ENCODE assay signal across 13 cellular contexts in the genomic region with DNA sequence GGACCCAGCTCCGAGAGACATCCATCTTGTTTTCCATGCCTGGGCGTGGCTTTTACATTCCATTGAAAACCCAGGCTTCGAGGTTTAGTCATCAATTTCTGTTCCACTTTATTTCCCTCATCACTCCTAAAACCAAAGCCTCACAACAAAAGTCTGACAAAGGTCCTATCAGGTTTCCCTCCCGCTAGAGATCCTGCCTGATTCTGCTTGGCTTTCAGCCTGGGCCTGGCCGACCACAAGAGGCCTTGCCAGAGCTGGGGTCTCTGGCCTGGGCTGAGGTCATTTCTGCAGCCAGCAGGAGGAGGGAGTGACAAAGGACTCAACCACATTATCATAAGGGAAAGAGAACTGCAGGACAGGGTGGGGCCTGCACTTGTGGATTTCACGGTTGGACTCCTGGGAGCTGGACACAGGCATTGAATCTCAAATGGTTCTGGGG.
DNase-seq lines count a peak whose midpoint lies in the region; TF ChIP-seq lines count a peak whose summit lies in the region.
"Had no signal": no experiment of that assay in that cellular context is flagged by ENCODE, and none has a peak within 500 bp of the region (broad histone marks: within the 10 kb centered on the region; RNA-seq: fewer than 3 reads in every experiment).

No MANE protein-coding gene starts in this region.

- H3K27ac Mint-ChIP-seq in Calu3 (ENCODE audit: unreplicated experiment), result peak overlapping the region; percentile 83
- no peak overlapping the region for H3K27ac Mint-ChIP-seq in activated naive CD4-positive, alpha-beta T cell treated with anti-CD3 and anti-CD28 coated beads for 36 hours

- BruUV-seq in Calu3 (replicated peaks; lab: Mats Ljungman, UMichigan), result no TSS peak

- H3K4me3 Mint-ChIP-seq in Calu3 (ENCODE audit: low read depth, unreplicated experiment), result no peak overlapping the region
- H3K4me3 Mint-ChIP-seq in activated naive CD4-positive, alpha-beta T cell treated with anti-CD3 and anti-CD28 coated beads for 36 hours, result no peak overlapping the region

- H3K36me3 Mint-ChIP-seq in Calu3 (ENCODE audit: insufficient read depth, unreplicated experiment), result no peaks in the 10 kb centered on the region
- no peaks in the 10 kb centered on the region for H3K36me3 Mint-ChIP-seq in activated naive CD4-positive, alpha-beta T cell treated with anti-CD3 and anti-CD28 coated beads for 36 hours (ENCODE audit: low read depth)

- CTCF ChIA-PET in Calu3 (lab: Charles Lee), result no interaction called here
- CTCF ChIA-PET in activated naive CD4-positive, alpha-beta T cell treated with anti-CD3 and anti-CD28 coated beads for 36 hours (lab: Charles Lee), result no interaction called here

- intact Hi-C loops in Calu3 (cut with micrococcal nuclease; ENCODE audit: unreplicated experiment), result no loop called here
- intact Hi-C loops in activated naive CD4-positive, alpha-beta T cell treated with anti-CD3 and anti-CD28 coated beads for 36 hours (cut with micrococcal nuclease), result no loop called here

- no peaks in the 10 kb centered on the region for H3K9me3 Mint-ChIP-seq in Calu3 (ENCODE audit: low read depth, unreplicated experiment)
- no peaks in the 10 kb centered on the region for H3K9me3 Mint-ChIP-seq in activated naive CD4-positive, alpha-beta T cell treated with anti-CD3 and anti-CD28 coated beads for 36 hours

- no peaks in the 10 kb centered on the region for H3K27me3 Mint-ChIP-seq in Calu3 (ENCODE audit: unreplicated experiment)
- peaks cover 4% of the 10 kb centered on the region for H3K27me3 Mint-ChIP-seq in activated naive CD4-positive, alpha-beta T cell treated with anti-CD3 and anti-CD28 coated beads for 36 hours (ENCODE audit: low read depth)

- DNase-seq in Calu3, result no peak
- DNase-seq in RPMI7951 (ENCODE audit: low read depth), result peak; percentile 98
- peak; percentile 73 for DNase-seq in epithelial cell of esophagus (ENCODE audit: low read depth)
- peak; percentile 59 for DNase-seq in non-pigmented ciliary epithelial cell (ENCODE audit: low read depth)
- no peak for DNase-seq in globus pallidus (ENCODE audit: low spot score)
- no peak for DNase-seq in SHP77 treated with DMSO at 0.1 percent for 48 hours (lab: John Stamatoyannopoulos, UW)
- no peak for DNase-seq in NCI-H345 treated with DMSO at 0.1 percent for 48 hours (lab: John Stamatoyannopoulos, UW; ENCODE audit: unreplicated experiment)
- no peak for DNase-seq in activated naive CD4-positive, alpha-beta T cell treated with anti-CD3 and anti-CD28 coated beads for 36 hours
- DNase-seq: activated effector memory CD4-positive, alpha-beta T cell treated with Interleukin-2 at 50 U/mL for 16 hours; effector CD8-positive, alpha-beta T cell; left lung; NCI-H1105; retina had no signal

- peaks cover 21% of the 10 kb centered on the region for H3K4me1 Mint-ChIP-seq in Calu3 (ENCODE audit: low read depth, unreplicated experiment)
- no peaks in the 10 kb centered on the region for H3K4me1 Mint-ChIP-seq in activated naive CD4-positive, alpha-beta T cell treated with anti-CD3 and anti-CD28 coated beads for 36 hours (ENCODE audit: low read depth)

- no peak overlapping the region for H3K4me3 ChIP-seq in epithelial cell of esophagus (ENCODE audit: low read length)
- H3K4me3 ChIP-seq: left lung had no signal

- TF ChIP-seq CTCF in Calu3 (IDR thresholded peaks at IDR 0.05; ENCODE audit: unreplicated experiment), result no peak
- no peak for TF ChIP-seq CTCF in epithelial cell of esophagus (IDR thresholded peaks at IDR 0.05; ENCODE audit: insufficient read depth, low read depth, low read length, missing control alignments)

Comparison
In these comparisons a context has a peak if more than half of its experiments do, and no peak if none do; other contexts are left out.
1. DNase-seq: peak in RPMI7951 (single experiment), epithelial cell of esophagus (single experiment) and non-pigmented ciliary epithelial cell (single experiment); none in Calu3 (single experiment), globus pallidus (single experiment), SHP77 treated with DMSO at 0.1 percent for 48 hours (single experiment), NCI-H345 treated with DMSO at 0.1 percent for 48 hours (single experiment) and activated naive CD4-positive, alpha-beta T cell treated with anti-CD3 and anti-CD28 coated beads for 36 hours (single experiment).